Comparison of ENCODE assay signal across 25 cellular contexts in the genomic region with DNA sequence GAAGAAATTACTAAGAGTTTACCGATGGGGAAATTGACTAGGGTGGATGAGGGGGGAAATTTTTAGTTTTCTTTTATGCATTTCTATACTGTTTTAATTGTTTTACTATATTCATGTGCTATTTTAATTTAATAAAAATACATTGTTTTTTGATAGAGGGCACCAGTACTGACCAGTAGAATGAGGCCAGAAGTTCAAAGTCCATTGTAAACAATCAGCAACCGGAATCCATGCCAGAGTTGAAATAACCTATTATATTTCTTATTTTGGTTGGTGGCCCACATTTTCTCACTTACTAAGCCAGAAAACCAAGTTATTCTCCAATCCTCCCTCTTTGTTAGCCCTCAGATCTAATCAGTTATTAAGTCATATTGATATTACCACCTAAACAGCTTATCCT.
"Had no signal": no experiment of that assay in that cellular context is flagged by ENCODE, and none has a peak within 500 bp of the region (broad histone marks: within the 10 kb centered on the region; RNA-seq: fewer than 3 reads in every experiment).

No MANE protein-coding gene starts in this region.

- H3K4me1 ChIP-seq: parathyroid adenoma, psoas muscle, sigmoid colon, thyroid gland, tibial nerve, upper lobe of right lung, uterus had no signal

- DNase-seq: naive thymus-derived CD8-positive, alpha-beta T cell; nephron progenitor cell; nucleus accumbens; posterior cingulate gyrus; psoas muscle; right cardiac atrium; right lobe of liver; sigmoid colon; small intestine; stimulated activated CD4-positive, alpha-beta T cell treated with anti-CD3 and anti-CD28 coated beads, Interleukin-15, amount 100 ng/mL, for 24 hours; stimulated activated CD4-positive, alpha-beta T cell treated with anti-CD3 and anti-CD28 coated beads, Interleukin-2, amount 100 ng/mL, for 24 hours; stimulated activated CD4-positive, alpha-beta T cell treated with anti-CD3 and anti-CD28 coated beads, Interleukin-2, amount 100 ng/mL, for 48 hours; stimulated activated CD4-positive, alpha-beta T cell treated with anti-CD3 and anti-CD28 coated beads, Interleukin-4, amount 100 ng/mL, for 24 hours; stimulated activated naive B cell treated with anti-CD40 and anti-IgM and Interleukin-4, amounts not matched to agents 10 μg/mL and 1 μg/mL and 100 μg/mL, for 72 hours; stimulated activated naive CD4-positive, alpha-beta T cell treated with Interleukin-2 at 50 U/mL for 16 hours; stomach; thyroid gland; upper lobe of right lung; uterus had no signal

- ATAC-seq: naive thymus-derived CD8-positive, alpha-beta T cell; natural killer cell treated with Interleukin-12 subunit alpha and Interleukin-12 subunit beta and Interleukin-15 and Interleukin-18, amount 100 ng/mL, for 72 hours; psoas muscle; right cardiac atrium; stimulated activated effector memory CD8-positive, alpha-beta T cell treated with anti-CD3 and anti-CD28 coated beads, Interleukin-12 subunit alpha, Interleukin-12 subunit beta, amount 100 ng/mL, for 72 hours; stimulated activated naive B cell treated with anti-CD40 and anti-IgM and Interleukin-4, amounts not matched to agents 10 μg/mL and 1 μg/mL and 100 μg/mL, for 72 hours; upper lobe of right lung had no signal

- H3K4me3 ChIP-seq: psoas muscle, right lobe of liver, sigmoid colon, stomach, thoracic aorta, thyroid gland, tibial nerve, upper lobe of right lung, uterus had no signal

- H3K27me3 ChIP-seq: neutrophil, right lobe of liver, sigmoid colon, stomach, thyroid gland, tibial nerve, upper lobe of right lung, uterus had no signal

- H3K9me3 ChIP-seq: neutrophil, psoas muscle, right lobe of liver, sigmoid colon, stomach, thoracic aorta, thyroid gland, tibial nerve, upper lobe of right lung, uterus had no signal

- H3K27ac ChIP-seq: neutrophil, parathyroid adenoma, psoas muscle, right lobe of liver, sigmoid colon, stomach, thoracic aorta, thyroid gland, tibial nerve, upper lobe of right lung, uterus had no signal

- H3K36me3 ChIP-seq: neutrophil, right lobe of liver, sigmoid colon, stomach, thoracic aorta, thyroid gland, tibial nerve, upper lobe of right lung, uterus had no signal
